8 cellular contexts compared by ENCODE assay signal in the genomic region with DNA sequence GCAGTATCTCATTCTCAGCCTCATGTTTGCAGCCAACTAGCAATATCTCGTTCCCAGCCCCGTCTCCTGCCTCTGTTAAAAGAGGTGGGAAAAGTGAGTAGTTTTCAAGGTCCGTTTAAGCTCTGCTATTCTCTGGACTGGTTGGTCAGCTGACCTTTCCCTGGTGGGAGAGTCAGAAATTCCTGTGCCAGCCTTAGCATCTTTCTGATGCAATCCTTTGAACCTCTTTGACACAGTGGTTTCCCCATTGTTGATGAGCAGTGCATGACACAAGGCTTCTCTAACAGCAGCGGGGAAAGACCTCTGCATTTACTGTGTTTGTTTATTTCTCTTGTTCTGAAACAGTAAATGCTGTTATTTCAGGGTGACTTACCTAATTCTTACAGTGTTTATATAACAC.
DNase-seq lines count a peak whose midpoint lies in the region; ATAC-seq, FAIRE-seq and TF ChIP-seq lines count a peak whose summit lies in the region.
"Not testable (repeated sequence)": the region's sequence is repeated elsewhere in the genome, so short reads cannot be mapped to it uniquely, and the experiment has no call there.

No MANE protein-coding gene starts in this region.

- not testable (repeated sequence) for H3K79me1 ChIP-seq in IMR-90 (ENCODE audit: low read depth in 1 of 2, low read length in 2 of 2)

- H3K9me1 ChIP-seq in IMR-90 (ENCODE audit: insufficient read depth, low read length), result not testable (repeated sequence)

- not testable (repeated sequence) for H3K4me3 ChIP-seq in IMR-90 (ENCODE audit: insufficient read depth, low read depth, low read length); astrocyte (ENCODE audit: insufficient read depth, low read depth, low read length); epithelial cell of proximal tubule (ENCODE audit: low read depth, low read length)

- ATAC-seq in IMR-90 (ENCODE audit: low read depth), result peak; percentile 54
- peak; percentile 50 for ATAC-seq in sciatic nerve

- not testable (repeated sequence) for H2BK120ac ChIP-seq in IMR-90 (ENCODE audit: low read depth, low read length)

- H3K9ac ChIP-seq in IMR-90 (ENCODE audit: low read depth, low read length); astrocyte (ENCODE audit: low read length): not testable (repeated sequence)

- peak; percentile 29 for DNase-seq in EH (ENCODE audit: low read depth)
- peak; percentile 3 for DNase-seq in IMR-90
- DNase-seq in SW480 (ENCODE audit: low spot score), result peak; percentile 8
- DNase-seq in astrocyte (ENCODE audit: low read depth); sciatic nerve (ENCODE audit: low spot score): not testable (repeated sequence)
- DNase-seq in epithelial cell of proximal tubule (ENCODE audit: low read depth), result peak; percentile 6
- DNase-seq in fibroblast of the conjunctiva (ENCODE audit: low read depth), result peak; percentile 8
- DNase-seq in kidney tubule cell (ENCODE audit: low spot score), result peak; percentile 6

- not testable (repeated sequence) for TF ChIP-seq CTCF in IMR-90 (conservative IDR thresholded peaks at IDR 0.05; ENCODE audit: low read depth, low read length); astrocyte (IDR thresholded peaks at IDR 0.05; ENCODE audit: insufficient read depth, low read depth, low read length); epithelial cell of proximal tubule (conservative IDR thresholded peaks at IDR 0.05; ENCODE audit: low read depth, low read length)

- not testable (repeated sequence) for H2BK15ac ChIP-seq in IMR-90 (ENCODE audit: low read depth, low read length)

- H3K27me3 Mint-ChIP-seq in astrocyte (ENCODE audit: low read depth, unreplicated experiment), result not testable (repeated sequence)

- H4K8ac ChIP-seq in IMR-90 (ENCODE audit: low read depth in 2 of 2, low read length in 2 of 2), result not testable (repeated sequence)

- H4K91ac ChIP-seq in IMR-90 (ENCODE audit: insufficient read depth, low read depth, low read length), result not testable (repeated sequence)

- no CpG with 5 or more reads among the region's 4 CpGs for WGBS in IMR-90 (ENCODE audit: extremely low coverage in 2 of 2, insufficient read length in 1 of 2), 2 experiments

- H4K20me1 ChIP-seq in IMR-90 (ENCODE audit: insufficient read depth, low read length); astrocyte (ENCODE audit: insufficient read depth, low read length): not testable (repeated sequence)

- not testable (repeated sequence) for BruUV-seq in IMR-90 (replicated peaks; lab: Mats Ljungman, UMichigan)

- H3K4me2 ChIP-seq in IMR-90 (ENCODE audit: low read depth, low read length); astrocyte (ENCODE audit: low read length): not testable (repeated sequence)

- peaks cover 14% of the 10 kb centered on the region for H3K4me1 Mint-ChIP-seq in astrocyte (ENCODE audit: low read depth, unreplicated experiment)

- not testable (repeated sequence) for H3K27ac ChIP-seq in IMR-90 (ENCODE audit: insufficient read depth, low read length); astrocyte (ENCODE audit: low read depth, low read length)

- POLR2A ChIA-PET in IMR-90 (lab: Charles Lee; ENCODE audit: unreplicated experiment), result not testable (repeated sequence)

- H3K4me1 ChIP-seq in IMR-90 (ENCODE audit: control insufficient read depth, insufficient read depth, low read length); astrocyte (ENCODE audit: insufficient read depth, low read length): not testable (repeated sequence)

- H3K27ac Mint-ChIP-seq in astrocyte (ENCODE audit: unreplicated experiment), result peak overlapping the region; percentile 96

- H3K36me3 Mint-ChIP-seq in astrocyte (ENCODE audit: low read depth, unreplicated experiment), result not testable (repeated sequence)

- H3K27me3 ChIP-seq in IMR-90 (ENCODE audit: control insufficient read depth, insufficient read depth, low read length); astrocyte (ENCODE audit: insufficient read depth, low read length): not testable (repeated sequence)

- not testable (repeated sequence) for H3K79me2 ChIP-seq in astrocyte (ENCODE audit: insufficient read depth, low read length)

- TF ChIP-seq POLR2A in IMR-90 (IDR thresholded peaks at IDR 0.05; ENCODE audit: low read depth, low read length), result not testable (repeated sequence)

- not testable (repeated sequence) for TF ChIP-seq RAD21 in IMR-90 (IDR thresholded peaks at IDR 0.05; ENCODE audit: low read length)

- H2AK5ac ChIP-seq in IMR-90 (ENCODE audit: low read depth, low read length), result not testable (repeated sequence)

- not testable (repeated sequence) for H4K5ac ChIP-seq in IMR-90 (ENCODE audit: low read depth, low read length)

- in situ Hi-C loops in IMR-90 (cut with MboI; ENCODE audit: low sequenced_read_pairs), result not testable (repeated sequence)

- not testable (repeated sequence) for H3K4me3 Mint-ChIP-seq in astrocyte (ENCODE audit: unreplicated experiment)

- intact Hi-C loops in IMR-90 (cut with micrococcal nuclease); sciatic nerve (cut with DNase I): not testable (repeated sequence)

- H2AFZ ChIP-seq in IMR-90 (replicated peaks; ENCODE audit: low read length, poor library complexity); astrocyte (ENCODE audit: low read depth, low read length): not testable (repeated sequence)

- not testable (repeated sequence) for H3K9me3 ChIP-seq in IMR-90 (ENCODE audit: control insufficient read depth, insufficient read depth, low read length); astrocyte (ENCODE audit: insufficient read depth, low read depth, low read length)

- H3K4ac ChIP-seq in IMR-90 (ENCODE audit: low read depth, low read length), result not testable (repeated sequence)

- not testable (repeated sequence) for H3K23ac ChIP-seq in IMR-90 (ENCODE audit: low read depth, low read length)

- H3K9me3 Mint-ChIP-seq in astrocyte (ENCODE audit: unreplicated experiment), result not testable (repeated sequence)

- not testable (repeated sequence) for H3K14ac ChIP-seq in IMR-90 (replicated peaks; ENCODE audit: low read depth, low read length)

- not testable (repeated sequence) for H3K36me3 ChIP-seq in IMR-90 (ENCODE audit: control insufficient read depth, insufficient read depth, low read length); astrocyte (ENCODE audit: insufficient read depth, low read length)

- H2BK20ac ChIP-seq in IMR-90 (ENCODE audit: low read depth, low read length), result not testable (repeated sequence)

- not testable (repeated sequence) for H3K18ac ChIP-seq in IMR-90 (ENCODE audit: low read depth, low read length)

- H3K56ac ChIP-seq in IMR-90 (ENCODE audit: extremely low read depth, insufficient read depth, low read length), result not testable (repeated sequence)

- dilution Hi-C loops in IMR-90 (cut with HindIII; ENCODE audit: low sequenced_read_pairs, unreplicated experiment), result not testable (repeated sequence)

- not testable (repeated sequence) for H2BK5ac ChIP-seq in IMR-90 (ENCODE audit: low read depth, low read length, poor library complexity, severe bottlenecking)

- CTCF ChIA-PET in IMR-90 (lab: Yijun Ruan, JAX), result not testable (repeated sequence)

- not testable (repeated sequence) for FAIRE-seq in astrocyte (lab: Jason Lieb, UNC)

- not testable (repeated sequence) for H2AK9ac ChIP-seq in IMR-90 (replicated peaks; ENCODE audit: low read depth, low read length, poor library complexity)
